Comparison of ENCODE assay signal across 9 cellular contexts in the genomic region with DNA sequence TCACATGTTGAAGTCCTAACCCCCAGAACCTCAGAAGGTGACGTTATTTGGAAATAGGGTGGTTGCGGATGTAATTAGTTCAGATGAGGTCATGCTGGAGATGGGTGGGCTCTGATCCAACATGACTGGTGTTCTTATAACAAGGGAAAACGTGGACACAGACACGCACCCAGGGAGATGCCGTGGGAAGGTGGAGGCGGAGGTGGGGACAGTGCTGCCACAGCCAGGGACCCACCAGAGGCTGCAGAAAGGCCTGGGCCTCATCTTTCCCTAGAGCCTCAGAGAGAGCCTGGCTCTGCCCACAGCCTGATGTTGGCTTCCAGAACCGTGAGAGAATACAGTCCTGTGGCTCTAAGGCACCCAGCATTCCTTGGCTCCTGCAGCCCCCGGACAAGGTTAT. TPM values are rescaled to one million over a fixed set of nuclear protein-coding genes. Genes with fewer than 3 reads are reported as not detected.
"Had no signal": no experiment of that assay in that cellular context is flagged by ENCODE, and none has a peak within 500 bp of the region (broad histone marks: within the 10 kb centered on the region; RNA-seq: fewer than 3 reads in every experiment).

No MANE protein-coding gene starts in this region.

- H3K4me2 ChIP-seq: GM23338, KMS-11 had no signal

- H3K4me3 ChIP-seq: GM23338, HAP-1 had no signal

- H3K4me3 Mint-ChIP-seq: GM23338 had no signal

- H3K4me1 ChIP-seq: HAP-1 had no signal

- H2AFZ ChIP-seq: GM23338 had no signal

- FAIRE-seq: HTR-8/SVneo had no signal

- H3K36me3 ChIP-seq: HAP-1 had no signal

- H3K9me3 ChIP-seq: HAP-1 had no signal

- H3K9me3 Mint-ChIP-seq: GM23338 had no signal

- H3K27ac Mint-ChIP-seq: GM23338, IgD-negative memory B cell had no signal

- H3K9ac ChIP-seq: KMS-11 had no signal

- ATAC-seq: GM23338, HCT116 had no signal

- H3K27ac ChIP-seq: KMS-11 had no signal

- DNase-seq: H7, KBM-7 had no signal

RNA-seq across cellular contexts. Expression of a gene that starts 7.9 kb away (rescaled TPM):
- total RNA-seq: HT-29 had no signal
- polyA plus RNA-seq: GM23338, IgD-negative memory B cell had no signal
